ENCODE assay signal across 22 cellular contexts in genomic region chr1:161174911-161175310, GRCh38. TPM values are rescaled to one million over a fixed set of nuclear protein-coding genes. Genes with fewer than 3 reads are reported as not detected.
DNase-seq lines count a peak whose midpoint lies in the region; ATAC-seq and TF ChIP-seq lines count a peak whose summit lies in the region.
"Had no signal": no experiment of that assay in that cellular context is flagged by ENCODE, and none has a peak within 500 bp of the region (broad histone marks: within the 10 kb centered on the region; RNA-seq: fewer than 3 reads in every experiment).

No MANE protein-coding gene starts in this region.

- no peaks in the 10 kb centered on the region for H3K9me3 ChIP-seq in MM.1S (replicated peaks; ENCODE audit: insufficient read depth, low read length)
- H3K9me3 ChIP-seq: body of pancreas, colonic mucosa, upper lobe of left lung had no signal

- peak overlapping the region; percentile 97 for H3K4me2 ChIP-seq in MM.1S (ENCODE audit: low read depth, low read length)
- H3K4me2 ChIP-seq: hepatocyte had no signal

- peaks cover 62% of the 10 kb centered on the region for H3K79me2 ChIP-seq in MM.1S (ENCODE audit: low read length)

- no peaks in the 10 kb centered on the region for H3K27me3 Mint-ChIP-seq in activated naive CD4-positive, alpha-beta T cell treated with anti-CD3 and anti-CD28 coated beads, Interleukin-2, amount 50 U/mL, for 24 hours
- H3K27me3 Mint-ChIP-seq in effector memory CD8-positive, alpha-beta T cell, result no peaks in the 10 kb centered on the region
- H3K27me3 Mint-ChIP-seq: activated CD8-positive, alpha-beta memory T cell treated with anti-CD3 and anti-CD28 coated beads, Interleukin-2, amount 10 ng/mL, durations not matched to agents 7 days and 5 days had no signal

- peak overlapping the region; percentile 87 for H3K27ac Mint-ChIP-seq in activated naive CD4-positive, alpha-beta T cell treated with anti-CD3 and anti-CD28 coated beads, Interleukin-2, amount 50 U/mL, for 24 hours
- H3K27ac Mint-ChIP-seq in activated naive CD4-positive, alpha-beta T cell treated with anti-CD3 and anti-CD28 coated beads, Interleukin-2, amount 50 U/mL, for 72 hours, result peak overlapping the region in 1 of 2 donors; percentile 94
- H3K27ac Mint-ChIP-seq in effector memory CD8-positive, alpha-beta T cell, result peak overlapping the region in 1 of 2 donors; percentile 99
- H3K27ac Mint-ChIP-seq in stimulated activated effector memory CD8-positive, alpha-beta T cell treated with anti-CD3 and anti-CD28 coated beads, Interleukin-12 subunit alpha, Interleukin-12 subunit beta, amount 100 ng/mL, for 72 hours, result peak overlapping the region; percentile 99

- H3F3A ChIP-seq in MM.1S (ENCODE audit: insufficient read depth, low read length), result peaks cover 48% of the 10 kb centered on the region

- peak overlapping the region; percentile 87; the same call in 1 of the 2 replicates for H3K9ac ChIP-seq in MM.1S (ENCODE audit: low read length)

- H3K9me3 Mint-ChIP-seq in activated naive CD4-positive, alpha-beta T cell treated with anti-CD3 and anti-CD28 coated beads, Interleukin-2, amount 50 U/mL, for 24 hours, result no peaks in the 10 kb centered on the region
- H3K9me3 Mint-ChIP-seq in activated naive CD4-positive, alpha-beta T cell treated with anti-CD3 and anti-CD28 coated beads, Interleukin-2, amount 50 U/mL, for 72 hours, result no peaks in the 10 kb centered on the region
- no peaks in the 10 kb centered on the region for H3K9me3 Mint-ChIP-seq in effector memory CD8-positive, alpha-beta T cell
- H3K9me3 Mint-ChIP-seq in stimulated activated effector memory CD8-positive, alpha-beta T cell treated with anti-CD3 and anti-CD28 coated beads, Interleukin-12 subunit alpha, Interleukin-12 subunit beta, amount 100 ng/mL, for 72 hours, result no peaks in the 10 kb centered on the region
- H3K9me3 Mint-ChIP-seq: activated naive CD4-positive, alpha-beta T cell treated with anti-CD3 and anti-CD28 coated beads for 36 hours had no signal

- no peaks in the 10 kb centered on the region for H3K9me2 ChIP-seq in MM.1S (replicated peaks; ENCODE audit: insufficient read depth, low read length)

- peak overlapping the region; percentile 88 for H3K4me3 ChIP-seq in MM.1S (ENCODE audit: low read length)
- H3K4me3 ChIP-seq: body of pancreas, colonic mucosa, hepatocyte had no signal

- DNase-seq in activated naive CD4-positive, alpha-beta T cell treated with anti-CD3 and anti-CD28 coated beads, Interleukin-2, amount 50 U/mL, for 72 hours (ENCODE audit: low spot score in 2 of 2), result no peak
- DNase-seq in MM.1S, result no peak
- no peak for DNase-seq in effector memory CD8-positive, alpha-beta T cell
- DNase-seq in stimulated activated effector memory CD8-positive, alpha-beta T cell treated with anti-CD3 and anti-CD28 coated beads, Interleukin-12 subunit alpha, Interleukin-12 subunit beta, amount 100 ng/mL, for 72 hours (ENCODE audit: low spot score in 2 of 2), result no peak
- DNase-seq in NCI-H510A (lab: John Stamatoyannopoulos, UW), result no peak
- DNase-seq: activated CD8-positive, alpha-beta memory T cell treated with anti-CD3 and anti-CD28 coated beads, Interleukin-2, amount 10 ng/mL, durations not matched to agents 7 days and 5 days; activated naive CD4-positive, alpha-beta T cell treated with anti-CD3 and anti-CD28 coated beads for 36 hours; body of pancreas; colonic mucosa; mesendoderm; NCI-H2029; NCI-H446 treated with DMSO at 0.1 percent for 48 hours; stimulated activated CD4-positive, alpha-beta T cell treated with anti-CD3 and anti-CD28 coated beads, Interleukin-15, amount 100 ng/mL, for 24 hours; stimulated activated naive CD8-positive, alpha-beta T cell treated with anti-CD3 and anti-CD28 coated beads, Interleukin-15, Interleukin-2, amounts not matched to agents 100 U/mL and 50 U/mL, for 24 hours; upper lobe of left lung; WERI-Rb-1 had no signal

- H3K4me3 Mint-ChIP-seq in activated naive CD4-positive, alpha-beta T cell treated with anti-CD3 and anti-CD28 coated beads, Interleukin-2, amount 50 U/mL, for 24 hours, result peak overlapping the region; percentile 5
- peak overlapping the region; percentile 62 to 96 for H3K4me3 Mint-ChIP-seq in effector memory CD8-positive, alpha-beta T cell
- peak overlapping the region; percentile 99 for H3K4me3 Mint-ChIP-seq in stimulated activated effector memory CD8-positive, alpha-beta T cell treated with anti-CD3 and anti-CD28 coated beads, Interleukin-12 subunit alpha, Interleukin-12 subunit beta, amount 100 ng/mL, for 72 hours

- no peaks in the 10 kb centered on the region for H3K27me3 ChIP-seq in MM.1S (replicated peaks; ENCODE audit: insufficient read depth, low read length)
- H3K27me3 ChIP-seq: body of pancreas, colonic mucosa, hepatocyte, upper lobe of left lung had no signal

- H3K4me1 ChIP-seq in MM.1S (ENCODE audit: low read length), result peaks cover 39% of the 10 kb centered on the region

- H3K4me1 Mint-ChIP-seq in activated naive CD4-positive, alpha-beta T cell treated with anti-CD3 and anti-CD28 coated beads, Interleukin-2, amount 50 U/mL, for 24 hours, result peaks cover 66% of the 10 kb centered on the region
- peaks cover 49 to 60% of the 10 kb centered on the region in 2 donors for H3K4me1 Mint-ChIP-seq in effector memory CD8-positive, alpha-beta T cell (ENCODE audit: low read depth in 2 of 2)
- H3K4me1 Mint-ChIP-seq in stimulated activated effector memory CD8-positive, alpha-beta T cell treated with anti-CD3 and anti-CD28 coated beads, Interleukin-12 subunit alpha, Interleukin-12 subunit beta, amount 100 ng/mL, for 72 hours, result peaks cover 76% of the 10 kb centered on the region

- no peak for ATAC-seq in activated naive CD4-positive, alpha-beta T cell treated with anti-CD3 and anti-CD28 coated beads, Interleukin-2, amount 50 U/mL, for 72 hours
- no peak for ATAC-seq in effector memory CD8-positive, alpha-beta T cell (replicated peaks)
- ATAC-seq in stimulated activated effector memory CD8-positive, alpha-beta T cell treated with anti-CD3 and anti-CD28 coated beads, Interleukin-12 subunit alpha, Interleukin-12 subunit beta, amount 100 ng/mL, for 72 hours, result no peak
- ATAC-seq in GM21360 (IDR thresholded peaks at IDR 0.05; ENCODE audit: unreplicated experiment), result no peak
- no peak for ATAC-seq in HG02981 (IDR thresholded peaks at IDR 0.05; ENCODE audit: unreplicated experiment)
- ATAC-seq: activated CD8-positive, alpha-beta memory T cell treated with anti-CD3 and anti-CD28 coated beads, Interleukin-2, amount 10 ng/mL, durations not matched to agents 7 days and 5 days; body of pancreas; Right ventricle myocardium inferior; stimulated activated naive CD8-positive, alpha-beta T cell treated with anti-CD3 and anti-CD28 coated beads, Interleukin-15, Interleukin-2, amounts not matched to agents 100 U/mL and 50 U/mL, for 24 hours had no signal

- peaks cover 43% of the 10 kb centered on the region for H3K36me3 ChIP-seq in MM.1S (replicated peaks; ENCODE audit: insufficient read depth, low read length)

- H2AFZ ChIP-seq in MM.1S (ENCODE audit: low read length), result no peak overlapping the region
- H2AFZ ChIP-seq: hepatocyte had no signal

- H3K27ac ChIP-seq in MM.1S (ENCODE audit: low read length), result peak overlapping the region; percentile 91; the same call in 1 of the 2 replicates
- H3K27ac ChIP-seq: body of pancreas, colonic mucosa, hepatocyte, WERI-Rb-1 had no signal

- peaks cover 18% of the 10 kb centered on the region for H3K36me3 Mint-ChIP-seq in activated naive CD4-positive, alpha-beta T cell treated with anti-CD3 and anti-CD28 coated beads, Interleukin-2, amount 50 U/mL, for 24 hours
- H3K36me3 Mint-ChIP-seq in activated naive CD4-positive, alpha-beta T cell treated with anti-CD3 and anti-CD28 coated beads, Interleukin-2, amount 50 U/mL, for 72 hours, result peaks cover 41 to 57% of the 10 kb centered on the region in 2 donors
- H3K36me3 Mint-ChIP-seq in effector memory CD8-positive, alpha-beta T cell (ENCODE audit: insufficient read depth), result peaks cover 55% of the 10 kb centered on the region
- H3K36me3 Mint-ChIP-seq in stimulated activated effector memory CD8-positive, alpha-beta T cell treated with anti-CD3 and anti-CD28 coated beads, Interleukin-12 subunit alpha, Interleukin-12 subunit beta, amount 100 ng/mL, for 72 hours, result peaks cover 73% of the 10 kb centered on the region

- 0 out of 2 replicates have a peak, but pooled peaks cover 6% of the 10 kb centered on the region for H4K20me1 ChIP-seq in MM.1S (ENCODE audit: insufficient read depth, low read length)

- TF ChIP-seq CTCF in MM.1S (IDR thresholded peaks at IDR 0.05; ENCODE audit: low read length), result no peak

RNA-seq across cellular contexts. Expression of gene B4GALT3, which starts 2.4 kb away (rescaled TPM):
- 10 to 100 TPM; 39.0 to 92.4 TPM for total RNA-seq in activated naive CD4-positive, alpha-beta T cell treated with anti-CD3 and anti-CD28 coated beads, Interleukin-2, amount 50 U/mL, for 72 hours

RNA-seq across cellular contexts. Expression of gene PPOX, which starts 8.7 kb away (rescaled TPM):
- 10 to 100 TPM; 28.2 to 41.0 TPM for total RNA-seq in activated naive CD4-positive, alpha-beta T cell treated with anti-CD3 and anti-CD28 coated beads, Interleukin-2, amount 50 U/mL, for 72 hours

RNA-seq across cellular contexts. Expression of gene USP21, which starts 15.6 kb away (rescaled TPM):
- 10 to 100 TPM; 30.3 to 60.3 TPM for total RNA-seq in activated naive CD4-positive, alpha-beta T cell treated with anti-CD3 and anti-CD28 coated beads, Interleukin-2, amount 50 U/mL, for 72 hours

RNA-seq across cellular contexts. Expression of gene UFC1, which starts 21.1 kb away (rescaled TPM):
- total RNA-seq in activated naive CD4-positive, alpha-beta T cell treated with anti-CD3 and anti-CD28 coated beads, Interleukin-2, amount 50 U/mL, for 72 hours, result 100 to 1,000 TPM in 1 of 2 donors, 10 to 100 TPM in 1; 95.8 to 239 TPM

RNA-seq across cellular contexts. Expression of gene ADAMTS4, which starts 23.9 kb away (rescaled TPM):
- total RNA-seq in activated naive CD4-positive, alpha-beta T cell treated with anti-CD3 and anti-CD28 coated beads, Interleukin-2, amount 50 U/mL, for 72 hours, result 1 to 10 TPM; 2.7 to 4.2 TPM
- total RNA-seq: H4 had no signal

Comparison
In these comparisons a context has a peak if more than half of its experiments do, and no peak if none do; other contexts are left out.
1. H3K4me3 Mint-ChIP-seq: peak in every context shown above with its lines; median percentile 99 in stimulated activated effector memory CD8-positive, alpha-beta T cell treated with anti-CD3 and anti-CD28 coated beads, Interleukin-12 subunit alpha, Interleukin-12 subunit beta, amount 100 ng/mL, for 72 hours; 79 in effector memory CD8-positive, alpha-beta T cell; 5 in activated naive CD4-positive, alpha-beta T cell treated with anti-CD3 and anti-CD28 coated beads, Interleukin-2, amount 50 U/mL, for 24 hours.